In the genomic region with DNA sequence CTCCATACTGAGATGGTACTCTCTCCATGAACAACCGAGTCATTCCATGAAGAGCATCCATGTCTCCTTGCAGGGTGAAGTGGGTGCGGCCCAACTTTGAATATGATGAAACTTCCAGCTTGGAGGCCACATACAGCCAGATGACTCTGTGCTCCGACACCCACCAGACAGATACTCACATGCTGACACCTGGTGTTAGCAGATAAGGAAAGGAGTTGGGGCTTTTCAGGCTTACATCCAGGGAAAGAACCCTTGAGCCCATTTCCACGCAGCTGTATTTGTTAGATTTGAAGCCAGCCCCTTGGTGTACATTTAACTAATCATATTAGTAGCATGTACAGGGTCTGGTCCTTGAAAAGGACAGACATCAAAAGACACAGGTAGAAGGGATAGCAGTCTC, we compare ENCODE assay signal across 27 cellular contexts.
"Had no signal": no experiment of that assay in that cellular context is flagged by ENCODE, and none has a peak within 500 bp of the region (broad histone marks: within the 10 kb centered on the region; RNA-seq: fewer than 3 reads in every experiment).

No MANE protein-coding gene starts in this region.

- H3K4me1 Mint-ChIP-seq: activated B cell treated with CpG ODN at 0.5 μM for 24 hours; activated CD4-positive, alpha-beta T cell treated with anti-CD3 and anti-CD28 coated beads, Interleukin-2, amount 10 ng/mL, durations not matched to agents 24 days and 14 days; activated CD8-positive, alpha-beta memory T cell treated with anti-CD3 and anti-CD28 coated beads, Interleukin-2, amount 10 ng/mL, durations not matched to agents 7 days and 5 days; activated naive CD4-positive, alpha-beta T cell treated with anti-CD3 and anti-CD28 coated beads, Interleukin-2, amount 50 U/mL, for 24 hours had no signal

- H3K4me1 ChIP-seq: ascending aorta, body of pancreas, SJCRH30 had no signal

- H3K4me3 Mint-ChIP-seq: activated B cell treated with CpG ODN at 0.5 μM for 24 hours; activated CD4-positive, alpha-beta T cell treated with anti-CD3 and anti-CD28 coated beads, Interleukin-2, amount 10 ng/mL, durations not matched to agents 24 days and 14 days; activated CD8-positive, alpha-beta memory T cell treated with anti-CD3 and anti-CD28 coated beads, Interleukin-2, amount 10 ng/mL, durations not matched to agents 7 days and 5 days; activated naive CD4-positive, alpha-beta T cell treated with anti-CD3 and anti-CD28 coated beads, Interleukin-2, amount 50 U/mL, for 24 hours; activated T-cell treated with anti-CD3 and anti-CD28 coated beads, Interleukin-2, amount 50 U/mL, for 24 hours; activated T-helper 1 cell treated with anti-CD3 and anti-CD28 coated beads, Interleukin-12 subunit alpha, Interleukin-12 subunit beta, Interleukin-2, Interleukin-4 antibody, amounts not matched to agents 30 ng/mL and 10 ng/mL and 1 ng/mL, durations not matched to agents 14 hours and 24 hours and 36 hours had no signal

- H3K9me3 Mint-ChIP-seq: activated B cell treated with CpG ODN at 0.5 μM for 24 hours; activated CD4-positive, alpha-beta T cell treated with anti-CD3 and anti-CD28 coated beads, Interleukin-2, amount 10 ng/mL, durations not matched to agents 24 days and 14 days; activated naive CD4-positive, alpha-beta T cell treated with anti-CD3 and anti-CD28 coated beads, Interleukin-2, amount 50 U/mL, for 24 hours; activated T-cell treated with anti-CD3 and anti-CD28 coated beads, Interleukin-2, amount 50 U/mL, for 24 hours; activated T-helper 1 cell treated with anti-CD3 and anti-CD28 coated beads, Interleukin-12 subunit alpha, Interleukin-12 subunit beta, Interleukin-2, Interleukin-4 antibody, amounts not matched to agents 30 ng/mL and 10 ng/mL and 1 ng/mL, durations not matched to agents 14 hours and 24 hours and 36 hours had no signal

- H3K36me3 ChIP-seq: ascending aorta, SJCRH30 had no signal

- H3K27me3 ChIP-seq: ascending aorta, body of pancreas, SJCRH30 had no signal

- DNase-seq: activated B cell treated with CpG ODN at 0.5 μM for 24 hours; activated CD4-positive, alpha-beta T cell treated with anti-CD3 and anti-CD28 coated beads for 1 hour; activated CD4-positive, alpha-beta T cell treated with anti-CD3 and anti-CD28 coated beads, Interleukin-2, amount 10 ng/mL, durations not matched to agents 24 days and 14 days; activated CD4-positive, alpha-beta T cell treated with anti-CD3 and anti-CD28 coated beads, Interleukin-2, amount 50 U/mL, for 48 hours; activated CD8-positive, alpha-beta memory T cell treated with anti-CD3 and anti-CD28 coated beads, Interleukin-2, amount 10 ng/mL, durations not matched to agents 7 days and 5 days; activated effector memory CD4-positive, alpha-beta T cell treated with Interleukin-2 at 50 U/mL for 16 hours; activated naive CD4-positive, alpha-beta T cell; activated T-cell treated with anti-CD3 and anti-CD28 coated beads, Interleukin-2, amount 50 U/mL, for 24 hours; body of pancreas; central memory CD4-positive, alpha-beta T cell; Karpas-422; NCI-H1105 treated with DMSO at 0.1 percent for 48 hours; NCI-H1436 treated with DMSO at 0.1 percent for 48 hours; NCI-H187 treated with DMSO at 0.1 percent for 48 hours; NCI-H2081 treated with DMSO at 0.1 percent for 48 hours; NCI-H446; NCI-H524 treated with DMSO at 0.1 percent for 48 hours; NCI-H748 treated with DMSO at 0.1 percent for 48 hours; RPMI8226; SJCRH30; SK-N-SH; T-helper 1 cell had no signal

- H3K4me2 ChIP-seq: SK-N-SH had no signal

- H3K9me3 ChIP-seq: ascending aorta, body of pancreas, SJCRH30, SK-N-SH had no signal

- ATAC-seq: activated CD8-positive, alpha-beta memory T cell treated with anti-CD3 and anti-CD28 coated beads, Interleukin-2, amount 10 ng/mL, durations not matched to agents 7 days and 5 days; body of pancreas; Panc1; Right ventricle myocardium inferior had no signal

- H3K4me3 ChIP-seq: ascending aorta, body of pancreas, SJCRH30 had no signal

- H3K27ac Mint-ChIP-seq: activated B cell treated with CpG ODN at 0.5 μM for 24 hours; activated CD4-positive, alpha-beta T cell treated with anti-CD3 and anti-CD28 coated beads, Interleukin-2, amount 10 ng/mL, durations not matched to agents 24 days and 14 days; activated CD8-positive, alpha-beta memory T cell treated with anti-CD3 and anti-CD28 coated beads, Interleukin-2, amount 10 ng/mL, durations not matched to agents 7 days and 5 days; activated naive CD4-positive, alpha-beta T cell treated with anti-CD3 and anti-CD28 coated beads, Interleukin-2, amount 50 U/mL, for 24 hours; activated T-cell treated with anti-CD3 and anti-CD28 coated beads, Interleukin-2, amount 50 U/mL, for 24 hours; activated T-helper 1 cell treated with anti-CD3 and anti-CD28 coated beads, Interleukin-12 subunit alpha, Interleukin-12 subunit beta, Interleukin-2, Interleukin-4 antibody, amounts not matched to agents 30 ng/mL and 10 ng/mL and 1 ng/mL, durations not matched to agents 14 hours and 24 hours and 36 hours had no signal

- H3K27me3 Mint-ChIP-seq: activated B cell treated with CpG ODN at 0.5 μM for 24 hours; activated CD4-positive, alpha-beta T cell treated with anti-CD3 and anti-CD28 coated beads, Interleukin-2, amount 10 ng/mL, durations not matched to agents 24 days and 14 days; activated CD8-positive, alpha-beta memory T cell treated with anti-CD3 and anti-CD28 coated beads, Interleukin-2, amount 10 ng/mL, durations not matched to agents 7 days and 5 days had no signal

- H3K27ac ChIP-seq: ascending aorta, body of pancreas, SJCRH30 had no signal

- H3K9ac ChIP-seq: SK-N-SH had no signal

- H3K36me3 Mint-ChIP-seq: activated CD8-positive, alpha-beta memory T cell treated with anti-CD3 and anti-CD28 coated beads, Interleukin-2, amount 10 ng/mL, durations not matched to agents 7 days and 5 days; activated naive CD4-positive, alpha-beta T cell treated with anti-CD3 and anti-CD28 coated beads, Interleukin-2, amount 50 U/mL, for 24 hours had no signal
